In the genomic region with DNA sequence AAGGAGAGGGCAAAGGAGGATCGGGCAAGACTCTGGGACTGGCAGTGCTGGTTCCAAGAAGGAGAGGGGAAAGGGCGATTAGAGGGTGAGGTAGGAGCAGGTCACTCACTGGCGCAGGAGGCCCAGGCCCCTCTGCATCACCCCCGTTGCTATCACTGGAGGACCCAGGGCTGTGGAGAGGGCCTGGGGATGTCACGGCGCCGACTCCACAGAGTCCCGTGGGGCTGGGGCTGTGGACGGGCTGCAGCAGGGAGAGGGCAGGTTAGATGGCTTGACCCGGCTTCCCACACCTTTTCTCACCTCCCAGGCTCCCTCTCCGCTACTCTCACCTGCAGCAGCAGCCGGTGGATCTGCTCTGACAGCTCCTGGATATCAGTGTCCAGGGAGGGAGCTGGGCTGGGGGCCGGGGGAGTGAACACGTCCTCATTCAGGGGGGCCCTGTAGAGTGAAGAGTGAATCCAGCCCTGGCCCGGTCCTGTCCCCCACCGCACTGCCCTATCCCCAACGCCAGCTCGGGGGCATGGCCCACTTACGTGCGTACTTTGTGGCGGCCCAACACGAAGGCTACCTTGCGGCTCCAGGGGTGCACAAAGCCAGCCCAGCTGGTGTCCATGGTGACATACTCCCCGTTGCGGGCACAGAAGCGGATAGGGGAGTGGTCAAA, we compare ENCODE assay signal across 18 cellular contexts. TPM values are rescaled to one million over a fixed set of nuclear protein-coding genes. Genes with fewer than 3 reads are reported as not detected.
A peak's percentile ranks its signal among the peaks of the same experiment; 100 is the strongest.
DNase-seq lines count a peak whose midpoint lies in the region; ATAC-seq and TF ChIP-seq lines count a peak whose summit lies in the region.
"Had no signal": no experiment of that assay in that cellular context is flagged by ENCODE, and none has a peak within 500 bp of the region (broad histone marks: within the 10 kb centered on the region; RNA-seq: fewer than 3 reads in every experiment).

No MANE protein-coding gene starts in this region.

- H2BK15ac ChIP-seq in neuronal stem cell (ENCODE audit: low read length) (no peak overlapping the region), mesendoderm (replicated peaks; ENCODE audit: low read depth) (no peak overlapping the region)

- TF ChIP-seq POLR2A in tibial nerve (IDR thresholded peaks at IDR 0.05), result no peak

- ATAC-seq in Right ventricle myocardium superior (ENCODE audit: poor library complexity) (no peak), left ventricle myocardium superior (no peak), GM18502 (IDR thresholded peaks at IDR 0.05; ENCODE audit: poor library complexity, unreplicated experiment) (no peak)
- ATAC-seq: K562; Panc1; stimulated activated memory B cell treated with anti-CD40 and anti-IgM and Interleukin-4, amounts not matched to agents 10 μg/mL and 1 μg/mL and 100 μg/mL, for 72 hours had no signal

- H3K4me2 ChIP-seq in neuronal stem cell (ENCODE audit: insufficient read depth, low read length, poor library complexity, severe bottlenecking), result no peak overlapping the region
- no peak overlapping the region for H3K4me2 ChIP-seq in mesendoderm (ENCODE audit: low read length)

- TF ChIP-seq CTCF in tibial nerve (IDR thresholded peaks at IDR 0.05) (no peak), GM10248 (IDR thresholded peaks at IDR 0.05; ENCODE audit: control extremely low read depth, extremely low read depth, low read depth, missing control alignments) (no peak)

- no CpG with 5 or more reads among the region's 26 CpGs for WGBS in neuronal stem cell (ENCODE audit: extremely low coverage in 2 of 2, insufficient read length in 2 of 2, insufficient replicate concordance in 1 of 2), 2 donors
- WGBS in tibial nerve, 2 donors, result 86 to 90% methylated on average over 20 to 25 of the region's 26 CpGs
- no CpG with 5 or more reads among the region's 26 CpGs for WGBS in mesendoderm (ENCODE audit: extremely low coverage, insufficient coverage, low lambda C conversion rate)

- no peak overlapping the region for H3K56ac ChIP-seq in mesendoderm (ENCODE audit: low read length)

- DNase-seq in Right ventricle myocardium superior (peak; percentile 46), left ventricle myocardium superior (no peak), caudate nucleus (lab: John Stamatoyannopoulos, UW) (no peak), neuronal stem cell (ENCODE audit: low spot score) (no peak), tibial nerve (ENCODE audit: low spot score in 2 of 2) (no peak), mesendoderm (no peak), GM10248 (ENCODE audit: extremely low spot score) (no peak)
- DNase-seq: activated naive CD4-positive, alpha-beta T cell; foreskin fibroblast; NCI-H2107; NCI-H748 treated with DMSO at 0.1 percent for 48 hours; WERI-Rb-1 had no signal

- H3K27ac ChIP-seq in caudate nucleus (ENCODE audit: low read depth, low read length) (peak overlapping the region; percentile 39), neuronal stem cell (replicated peaks; ENCODE audit: low read length) (no peak overlapping the region), tibial nerve (peak overlapping the region; percentile 61 to 100 (median 100)), mesendoderm (ENCODE audit: low read depth, low read length) (no peak overlapping the region)
- H3K27ac ChIP-seq: cardiac muscle cell, HL-60, WERI-Rb-1 had no signal

- H4K91ac ChIP-seq in neuronal stem cell (ENCODE audit: low read depth, low read length, poor library complexity), result no peak overlapping the region

- no peak overlapping the region for H3K14ac ChIP-seq in neuronal stem cell (ENCODE audit: low read length)

- H3K36me3 ChIP-seq in neuronal stem cell (replicated peaks in 1 of 2; ENCODE audit: control insufficient read depth in 2 of 2, insufficient read depth in 2 of 2, low read length in 2 of 2), result peaks cover 59 to 74% of the 10 kb centered on the region in 2 donors
- peaks cover 44 to 89% (median 75%) of the 10 kb centered on the region in 3 donors for H3K36me3 ChIP-seq in tibial nerve
- peaks cover 8% of the 10 kb centered on the region for H3K36me3 ChIP-seq in mesendoderm (ENCODE audit: control insufficient read depth, insufficient read depth, low read length)

- H3K18ac ChIP-seq in neuronal stem cell (ENCODE audit: low read length) (no peak overlapping the region), mesendoderm (ENCODE audit: low read length) (no peak overlapping the region)

- H3K4ac ChIP-seq in neuronal stem cell (ENCODE audit: low read length) (no peak overlapping the region), mesendoderm (ENCODE audit: low read depth, low read length) (no peak overlapping the region)

- H4K8ac ChIP-seq in neuronal stem cell (ENCODE audit: low read depth, low read length), result no peak overlapping the region
- no peak overlapping the region for H4K8ac ChIP-seq in mesendoderm (ENCODE audit: low read depth, low read length)

- no peak overlapping the region for H3K9ac ChIP-seq in neuronal stem cell (ENCODE audit: low read depth, low read length, poor library complexity)
- H3K9ac ChIP-seq in mesendoderm (ENCODE audit: low read length), result no peak overlapping the region

- intact Hi-C loops in Right ventricle myocardium superior (cut with DNase I) (no loop called here), left ventricle myocardium superior (cut with micrococcal nuclease) (no loop called here)

- H3K4me1 ChIP-seq in neuronal stem cell (ENCODE audit: control insufficient read depth in 2 of 2, insufficient read depth in 1 of 2, low read depth in 1 of 2, low read length in 2 of 2) (peaks cover 4% of the 10 kb centered on the region in 2 donors), tibial nerve (peaks cover 0 to 77% (median 19%) of the 10 kb centered on the region in 4 donors), mesendoderm (ENCODE audit: control insufficient read depth, low read depth, low read length) (peaks cover 2% of the 10 kb centered on the region)

- H4K5ac ChIP-seq in mesendoderm (ENCODE audit: low read length), result no peak overlapping the region

- peak overlapping the region; percentile 37 for H3K23ac ChIP-seq in neuronal stem cell (ENCODE audit: low read depth, low read length, poor library complexity)
- no peak overlapping the region for H3K23ac ChIP-seq in mesendoderm (ENCODE audit: low read length)

- H3K79me1 ChIP-seq in neuronal stem cell (ENCODE audit: low read depth, low read length) (peaks cover 14% of the 10 kb centered on the region), mesendoderm (ENCODE audit: low read length) (peaks cover 7% of the 10 kb centered on the region)

- peaks cover 2% of the 10 kb centered on the region for H3K79me2 ChIP-seq in mesendoderm (ENCODE audit: control insufficient read depth, insufficient read depth, low read length)

- H2AK5ac ChIP-seq in neuronal stem cell (ENCODE audit: low read depth, low read length) (no peak overlapping the region), mesendoderm (ENCODE audit: low read length) (no peak overlapping the region)

- H3K27me3 ChIP-seq in neuronal stem cell (ENCODE audit: control insufficient read depth in 3 of 3, insufficient read depth in 3 of 3, low read depth in 1 of 3, low read length in 3 of 3) (no peaks in the 10 kb centered on the region), tibial nerve (no peaks in the 10 kb centered on the region), mesendoderm (ENCODE audit: insufficient read depth, low read length, poor library complexity) (no peaks in the 10 kb centered on the region)
- H3K27me3 ChIP-seq: cardiac muscle cell had no signal

- no peak overlapping the region for H2BK120ac ChIP-seq in neuronal stem cell (ENCODE audit: low read depth, low read length)
- no peak overlapping the region for H2BK120ac ChIP-seq in mesendoderm (ENCODE audit: low read depth, low read length)

- H2AFZ ChIP-seq in neuronal stem cell (ENCODE audit: low read length), result no peak overlapping the region

- H3K4me3 ChIP-seq in neuronal stem cell (ENCODE audit: low read length in 2 of 2) (no peak overlapping the region), tibial nerve (no peak overlapping the region), mesendoderm (ENCODE audit: low read length) (no peak overlapping the region)
- H3K4me3 ChIP-seq: cardiac muscle cell, K562 had no signal

- POLR2A ChIA-PET in GM10248 (lab: Yijun Ruan, JAX), result interaction anchor here (1.0 to 4.0 kb wide), 3 partner anchors 9 to 26 kb away, joined by 3 to 17 read pairs (median 5); no protein-coding TSS in a partner anchor

- no peaks in the 10 kb centered on the region for H3K9me3 ChIP-seq in neuronal stem cell (replicated peaks in 1 of 2; ENCODE audit: control insufficient read depth in 2 of 2, insufficient read depth in 1 of 2, low read depth in 1 of 2, low read length in 2 of 2)
- H3K9me3 ChIP-seq in tibial nerve, result no peaks in the 10 kb centered on the region

- CTCF ChIA-PET in GM10248 (lab: Yijun Ruan, JAX), result interaction anchor here (5.4 kb wide), 1 partner anchor 7 kb away, joined by 67 read pairs; no protein-coding TSS in a partner anchor

- H2BK5ac ChIP-seq in neuronal stem cell (ENCODE audit: low read length), result no peak overlapping the region
- H2BK5ac ChIP-seq in mesendoderm (ENCODE audit: low read length), result no peak overlapping the region

- no peak overlapping the region for H2BK12ac ChIP-seq in neuronal stem cell (ENCODE audit: low read length)

- TF ChIP-seq EP300 in tibial nerve (IDR thresholded peaks at IDR 0.05), result no peak

RNA-seq across cellular contexts. Expression of gene PER1, which starts 4.9 kb away (rescaled TPM):
- total RNA-seq in Right ventricle myocardium superior, result 124 TPM
- 126 TPM for total RNA-seq in left ventricle myocardium superior
- 17.0 TPM for polyA plus RNA-seq in neuronal stem cell (2013, experiment 1 of 2)
- 18.7 TPM for polyA plus RNA-seq in neuronal stem cell (2013, experiment 2 of 2)
- 100 to 1,000 TPM; 157 to 328 (median 204) TPM for total RNA-seq in tibial nerve
- 10.0 TPM for polyA plus RNA-seq in mesendoderm (2013, experiment 1 of 2)
- 10.0 TPM for polyA plus RNA-seq in mesendoderm (2013, experiment 2 of 2)

RNA-seq across cellular contexts. Expression of gene VAMP2, which starts 15.5 kb away (rescaled TPM):
- total RNA-seq in Right ventricle myocardium superior (54.8 TPM), left ventricle myocardium superior (62.3 TPM), tibial nerve (10 to 100 TPM; 48.0 to 72.1 (median 59.0) TPM)
- polyA plus RNA-seq in neuronal stem cell (2013, experiment 1 of 2), result 47.3 TPM
- polyA plus RNA-seq in neuronal stem cell (2013, experiment 2 of 2), result 45.3 TPM
- 14.1 TPM for polyA plus RNA-seq in mesendoderm (2013, experiment 1 of 2)
- 14.0 TPM for polyA plus RNA-seq in mesendoderm (2013, experiment 2 of 2)

RNA-seq across cellular contexts. Expression of gene HES7, which starts 23.4 kb away (rescaled TPM):
- total RNA-seq in Right ventricle myocardium superior, result 0.13 TPM
- not detected for total RNA-seq in left ventricle myocardium superior
- polyA plus RNA-seq in neuronal stem cell (2013, experiment 1 of 2), result 5.8 TPM
- 4.2 TPM for polyA plus RNA-seq in neuronal stem cell (2013, experiment 2 of 2)
- 1 to 10 TPM in 1 of 4 donors, not detected in 3; 2.1 TPM for total RNA-seq in tibial nerve
- polyA plus RNA-seq in mesendoderm (2013, experiment 1 of 2), result 0.10 TPM
- polyA plus RNA-seq in mesendoderm (2013, experiment 2 of 2), result 0.17 TPM

RNA-seq across cellular contexts. Expression of gene TMEM107, which starts 28.9 kb away (rescaled TPM):
- total RNA-seq in Right ventricle myocardium superior, result 7.1 TPM
- 5.2 TPM for total RNA-seq in left ventricle myocardium superior
- polyA plus RNA-seq in neuronal stem cell (2013, experiment 1 of 2), result 14.8 TPM
- polyA plus RNA-seq in neuronal stem cell (2013, experiment 2 of 2), result 15.2 TPM
- total RNA-seq in tibial nerve, result 10 to 100 TPM; 28.2 to 47.1 (median 38.2) TPM
- polyA plus RNA-seq in mesendoderm (2013, experiment 1 of 2), result 3.7 TPM
- 3.5 TPM for polyA plus RNA-seq in mesendoderm (2013, experiment 2 of 2)

RNA-seq across cellular contexts. Expression of gene ALOXE3, which starts 29.0 kb away (rescaled TPM):
- total RNA-seq in Right ventricle myocardium superior (not detected), left ventricle myocardium superior (not detected), tibial nerve (not detected)
- polyA plus RNA-seq in neuronal stem cell (2013, experiment 1 of 2), result 0.07 TPM
- 0.11 TPM for polyA plus RNA-seq in neuronal stem cell (2013, experiment 2 of 2)
- 0.06 TPM for polyA plus RNA-seq in mesendoderm (2013, experiment 1 of 2)
- polyA plus RNA-seq in mesendoderm (2013, experiment 2 of 2), result 0.04 TPM
- total RNA-seq: cardiac muscle cell had no signal
- polyA plus RNA-seq: K562 had no signal

Comparison
In these comparisons a context has a peak if more than half of its experiments do, and no peak if none do; other contexts are left out.
1. H3K27ac ChIP-seq: peak in caudate nucleus (single experiment) and tibial nerve (4 of 4); none in neuronal stem cell (single experiment) and mesendoderm (single experiment).